Comparison of ENCODE assay signal across 2 cellular contexts in the genomic region with DNA sequence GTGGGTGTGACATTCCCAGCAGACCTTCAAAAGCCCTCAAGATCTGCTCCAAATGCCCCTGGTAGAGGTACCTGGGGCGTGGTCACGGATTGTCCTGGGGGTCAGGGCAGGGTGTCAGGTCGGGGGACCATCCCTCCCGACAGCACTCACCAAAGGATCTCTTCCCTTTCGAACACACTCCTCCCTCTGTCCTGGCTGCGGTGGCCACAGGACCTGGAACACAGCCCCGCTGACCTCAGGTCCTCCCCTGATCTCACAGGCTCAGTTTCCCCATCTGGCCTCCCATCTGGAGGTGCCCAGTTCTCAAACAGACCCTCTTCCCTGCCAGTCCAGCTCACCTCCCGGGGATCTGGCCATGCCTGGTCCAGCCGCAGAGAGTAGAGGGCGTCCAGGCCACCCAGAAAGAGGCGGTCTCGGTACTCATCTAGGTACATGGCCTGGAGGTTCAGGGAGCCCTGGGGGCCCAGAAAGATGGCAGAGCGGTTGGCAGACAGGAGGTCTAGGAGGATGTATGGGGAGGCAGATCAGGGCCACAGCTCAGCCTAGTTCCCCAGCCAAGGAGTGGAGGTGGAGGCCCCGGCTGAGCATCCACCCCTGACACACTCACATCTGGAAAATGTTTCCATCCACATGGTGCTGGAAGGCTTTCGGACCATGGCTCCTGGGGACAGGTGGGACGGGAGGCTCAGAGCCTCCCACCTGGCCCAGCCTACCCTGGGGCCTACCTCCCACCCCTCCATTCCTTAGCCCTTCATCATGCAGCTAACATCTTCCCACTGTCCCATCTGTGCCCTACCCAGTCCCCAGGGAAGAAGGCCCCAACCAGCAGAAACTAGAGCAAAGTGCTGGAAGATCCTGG.
TF ChIP-seq lines count a peak whose summit lies in the region.

No MANE protein-coding gene starts in this region.

TF ChIP-seq in SK-N-SH, 30 proteins besides CTCF, POLR2A, EP300 and RAD21:
- TF ChIP-seq, protein P1, sequence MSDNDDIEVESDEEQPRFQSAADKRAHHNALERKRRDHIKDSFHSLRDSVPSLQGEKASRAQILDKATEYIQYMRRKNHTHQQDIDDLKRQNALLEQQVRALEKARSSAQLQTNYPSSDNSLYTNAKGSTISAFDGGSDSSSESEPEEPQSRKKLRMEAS (IDR thresholded peaks at IDR 0.05; ENCODE audit: low read depth) = no peak
- TF ChIP-seq MEF2A (IDR thresholded peaks at IDR 0.05; ENCODE audit: borderline replicate concordance, low read depth) = no peak
- TF ChIP-seq FOXJ3 (CRISPR knock-in tag; IDR thresholded peaks at IDR 0.05) = no peak
- TF ChIP-seq, protein P2, sequence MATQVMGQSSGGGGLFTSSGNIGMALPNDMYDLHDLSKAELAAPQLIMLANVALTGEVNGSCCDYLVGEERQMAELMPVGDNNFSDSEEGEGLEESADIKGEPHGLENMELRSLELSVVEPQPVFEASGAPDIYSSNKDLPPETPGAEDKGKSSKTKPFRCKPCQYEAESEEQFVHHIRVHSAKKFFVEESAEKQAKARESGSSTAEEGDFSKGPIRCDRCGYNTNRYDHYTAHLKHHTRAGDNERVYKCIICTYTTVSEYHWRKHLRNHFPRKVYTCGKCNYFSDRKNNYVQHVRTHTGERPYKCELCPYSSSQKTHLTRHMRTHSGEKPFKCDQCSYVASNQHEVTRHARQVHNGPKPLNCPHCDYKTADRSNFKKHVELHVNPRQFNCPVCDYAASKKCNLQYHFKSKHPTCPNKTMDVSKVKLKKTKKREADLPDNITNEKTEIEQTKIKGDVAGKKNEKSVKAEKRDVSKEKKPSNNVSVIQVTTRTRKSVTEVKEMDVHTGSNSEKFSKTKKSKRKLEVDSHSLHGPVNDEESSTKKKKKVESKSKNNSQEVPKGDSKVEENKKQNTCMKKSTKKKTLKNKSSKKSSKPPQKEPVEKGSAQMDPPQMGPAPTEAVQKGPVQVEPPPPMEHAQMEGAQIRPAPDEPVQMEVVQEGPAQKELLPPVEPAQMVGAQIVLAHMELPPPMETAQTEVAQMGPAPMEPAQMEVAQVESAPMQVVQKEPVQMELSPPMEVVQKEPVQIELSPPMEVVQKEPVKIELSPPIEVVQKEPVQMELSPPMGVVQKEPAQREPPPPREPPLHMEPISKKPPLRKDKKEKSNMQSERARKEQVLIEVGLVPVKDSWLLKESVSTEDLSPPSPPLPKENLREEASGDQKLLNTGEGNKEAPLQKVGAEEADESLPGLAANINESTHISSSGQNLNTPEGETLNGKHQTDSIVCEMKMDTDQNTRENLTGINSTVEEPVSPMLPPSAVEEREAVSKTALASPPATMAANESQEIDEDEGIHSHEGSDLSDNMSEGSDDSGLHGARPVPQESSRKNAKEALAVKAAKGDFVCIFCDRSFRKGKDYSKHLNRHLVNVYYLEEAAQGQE (IDR thresholded peaks at IDR 0.05; ENCODE audit: low read depth, low read length) = no peak
- TF ChIP-seq, protein P3, sequence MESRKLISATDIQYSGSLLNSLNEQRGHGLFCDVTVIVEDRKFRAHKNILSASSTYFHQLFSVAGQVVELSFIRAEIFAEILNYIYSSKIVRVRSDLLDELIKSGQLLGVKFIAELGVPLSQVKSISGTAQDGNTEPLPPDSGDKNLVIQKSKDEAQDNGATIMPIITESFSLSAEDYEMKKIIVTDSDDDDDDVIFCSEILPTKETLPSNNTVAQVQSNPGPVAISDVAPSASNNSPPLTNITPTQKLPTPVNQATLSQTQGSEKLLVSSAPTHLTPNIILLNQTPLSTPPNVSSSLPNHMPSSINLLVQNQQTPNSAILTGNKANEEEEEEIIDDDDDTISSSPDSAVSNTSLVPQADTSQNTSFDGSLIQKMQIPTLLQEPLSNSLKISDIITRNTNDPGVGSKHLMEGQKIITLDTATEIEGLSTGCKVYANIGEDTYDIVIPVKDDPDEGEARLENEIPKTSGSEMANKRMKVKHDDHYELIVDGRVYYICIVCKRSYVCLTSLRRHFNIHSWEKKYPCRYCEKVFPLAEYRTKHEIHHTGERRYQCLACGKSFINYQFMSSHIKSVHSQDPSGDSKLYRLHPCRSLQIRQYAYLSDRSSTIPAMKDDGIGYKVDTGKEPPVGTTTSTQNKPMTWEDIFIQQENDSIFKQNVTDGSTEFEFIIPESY (IDR thresholded peaks at IDR 0.05; ENCODE audit: borderline replicate concordance, low read depth) = no peak
- TF ChIP-seq POLR2AphosphoS5 (IDR thresholded peaks at IDR 0.05; ENCODE audit: low read depth, low read length) = no peak
- TF ChIP-seq, protein P4, sequence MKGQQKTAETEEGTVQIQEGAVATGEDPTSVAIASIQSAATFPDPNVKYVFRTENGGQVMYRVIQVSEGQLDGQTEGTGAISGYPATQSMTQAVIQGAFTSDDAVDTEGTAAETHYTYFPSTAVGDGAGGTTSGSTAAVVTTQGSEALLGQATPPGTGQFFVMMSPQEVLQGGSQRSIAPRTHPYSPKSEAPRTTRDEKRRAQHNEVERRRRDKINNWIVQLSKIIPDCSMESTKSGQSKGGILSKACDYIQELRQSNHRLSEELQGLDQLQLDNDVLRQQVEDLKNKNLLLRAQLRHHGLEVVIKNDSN (IDR thresholded peaks at IDR 0.05; ENCODE audit: borderline replicate concordance, low read depth) = no peak
- TF ChIP-seq NFIC (IDR thresholded peaks at IDR 0.05; ENCODE audit: borderline replicate concordance) = no peak
- no peak for TF ChIP-seq CHD2 (IDR thresholded peaks at IDR 0.05; ENCODE audit: low read length, partially characterized antibody)

TF ChIP-seq in SK-N-SH treated with all-trans-retinoic acid at 6 μM for 48 hours, 23 proteins besides CTCF, POLR2A, EP300 and RAD21:
- TF ChIP-seq GLIS3 (CRISPR knock-in tag; IDR thresholded peaks at IDR 0.05) (no peak), ZC3H10 (CRISPR knock-in tag; IDR thresholded peaks at IDR 0.05) (no peak), ZNF565 (CRISPR knock-in tag; conservative IDR thresholded peaks at IDR 0.05; ENCODE audit: low read depth) (no peak), ARNTL (CRISPR knock-in tag; IDR thresholded peaks at IDR 0.05; ENCODE audit: borderline replicate concordance, low read depth) (no peak), CSDC2 (CRISPR knock-in tag; IDR thresholded peaks at IDR 0.05) (no peak), ZNF8 (CRISPR knock-in tag; IDR thresholded peaks at IDR 0.05) (no peak), BACH2 (CRISPR knock-in tag; IDR thresholded peaks at IDR 0.05; ENCODE audit: borderline replicate concordance) (no peak), OSR1 (CRISPR knock-in tag; IDR thresholded peaks at IDR 0.05) (no peak), RARB (CRISPR knock-in tag; IDR thresholded peaks at IDR 0.05) (no peak), TOX (CRISPR knock-in tag; IDR thresholded peaks at IDR 0.05; ENCODE audit: borderline replicate concordance) (no peak), PPARA (CRISPR knock-in tag; IDR thresholded peaks at IDR 0.05; ENCODE audit: borderline replicate concordance) (no peak), ESRRG (CRISPR knock-in tag; IDR thresholded peaks at IDR 0.05) (no peak)
- TF ChIP-seq, protein P5, sequence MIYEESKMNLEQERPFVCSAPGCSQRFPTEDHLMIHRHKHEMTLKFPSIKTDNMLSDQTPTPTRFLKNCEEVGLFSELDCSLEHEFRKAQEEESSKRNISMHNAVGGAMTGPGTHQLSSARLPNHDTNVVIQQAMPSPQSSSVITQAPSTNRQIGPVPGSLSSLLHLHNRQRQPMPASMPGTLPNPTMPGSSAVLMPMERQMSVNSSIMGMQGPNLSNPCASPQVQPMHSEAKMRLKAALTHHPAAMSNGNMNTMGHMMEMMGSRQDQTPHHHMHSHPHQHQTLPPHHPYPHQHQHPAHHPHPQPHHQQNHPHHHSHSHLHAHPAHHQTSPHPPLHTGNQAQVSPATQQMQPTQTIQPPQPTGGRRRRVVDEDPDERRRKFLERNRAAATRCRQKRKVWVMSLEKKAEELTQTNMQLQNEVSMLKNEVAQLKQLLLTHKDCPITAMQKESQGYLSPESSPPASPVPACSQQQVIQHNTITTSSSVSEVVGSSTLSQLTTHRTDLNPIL (CRISPR knock-in tag; IDR thresholded peaks at IDR 0.05; ENCODE audit: low read depth) = no peak
- TF ChIP-seq, protein P6, sequence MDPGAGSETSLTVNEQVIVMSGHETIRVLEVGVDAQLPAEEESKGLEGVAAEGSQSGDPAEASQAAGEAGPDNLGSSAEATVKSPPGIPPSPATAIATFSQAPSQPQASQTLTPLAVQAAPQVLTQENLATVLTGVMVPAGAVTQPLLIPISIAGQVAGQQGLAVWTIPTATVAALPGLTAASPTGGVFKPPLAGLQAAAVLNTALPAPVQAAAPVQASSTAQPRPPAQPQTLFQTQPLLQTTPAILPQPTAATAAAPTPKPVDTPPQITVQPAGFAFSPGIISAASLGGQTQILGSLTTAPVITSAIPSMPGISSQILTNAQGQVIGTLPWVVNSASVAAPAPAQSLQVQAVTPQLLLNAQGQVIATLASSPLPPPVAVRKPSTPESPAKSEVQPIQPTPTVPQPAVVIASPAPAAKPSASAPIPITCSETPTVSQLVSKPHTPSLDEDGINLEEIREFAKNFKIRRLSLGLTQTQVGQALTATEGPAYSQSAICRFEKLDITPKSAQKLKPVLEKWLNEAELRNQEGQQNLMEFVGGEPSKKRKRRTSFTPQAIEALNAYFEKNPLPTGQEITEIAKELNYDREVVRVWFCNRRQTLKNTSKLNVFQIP (CRISPR knock-in tag; IDR thresholded peaks at IDR 0.05; ENCODE audit: borderline replicate concordance, low read depth) = no peak
- TF ChIP-seq, protein P7, sequence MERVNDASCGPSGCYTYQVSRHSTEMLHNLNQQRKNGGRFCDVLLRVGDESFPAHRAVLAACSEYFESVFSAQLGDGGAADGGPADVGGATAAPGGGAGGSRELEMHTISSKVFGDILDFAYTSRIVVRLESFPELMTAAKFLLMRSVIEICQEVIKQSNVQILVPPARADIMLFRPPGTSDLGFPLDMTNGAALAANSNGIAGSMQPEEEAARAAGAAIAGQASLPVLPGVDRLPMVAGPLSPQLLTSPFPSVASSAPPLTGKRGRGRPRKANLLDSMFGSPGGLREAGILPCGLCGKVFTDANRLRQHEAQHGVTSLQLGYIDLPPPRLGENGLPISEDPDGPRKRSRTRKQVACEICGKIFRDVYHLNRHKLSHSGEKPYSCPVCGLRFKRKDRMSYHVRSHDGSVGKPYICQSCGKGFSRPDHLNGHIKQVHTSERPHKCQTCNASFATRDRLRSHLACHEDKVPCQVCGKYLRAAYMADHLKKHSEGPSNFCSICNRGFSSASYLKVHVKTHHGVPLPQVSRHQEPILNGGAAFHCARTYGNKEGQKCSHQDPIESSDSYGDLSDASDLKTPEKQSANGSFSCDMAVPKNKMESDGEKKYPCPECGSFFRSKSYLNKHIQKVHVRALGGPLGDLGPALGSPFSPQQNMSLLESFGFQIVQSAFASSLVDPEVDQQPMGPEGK (CRISPR knock-in tag; IDR thresholded peaks at IDR 0.05; ENCODE audit: borderline replicate concordance) = no peak
- TF ChIP-seq, protein P8, sequence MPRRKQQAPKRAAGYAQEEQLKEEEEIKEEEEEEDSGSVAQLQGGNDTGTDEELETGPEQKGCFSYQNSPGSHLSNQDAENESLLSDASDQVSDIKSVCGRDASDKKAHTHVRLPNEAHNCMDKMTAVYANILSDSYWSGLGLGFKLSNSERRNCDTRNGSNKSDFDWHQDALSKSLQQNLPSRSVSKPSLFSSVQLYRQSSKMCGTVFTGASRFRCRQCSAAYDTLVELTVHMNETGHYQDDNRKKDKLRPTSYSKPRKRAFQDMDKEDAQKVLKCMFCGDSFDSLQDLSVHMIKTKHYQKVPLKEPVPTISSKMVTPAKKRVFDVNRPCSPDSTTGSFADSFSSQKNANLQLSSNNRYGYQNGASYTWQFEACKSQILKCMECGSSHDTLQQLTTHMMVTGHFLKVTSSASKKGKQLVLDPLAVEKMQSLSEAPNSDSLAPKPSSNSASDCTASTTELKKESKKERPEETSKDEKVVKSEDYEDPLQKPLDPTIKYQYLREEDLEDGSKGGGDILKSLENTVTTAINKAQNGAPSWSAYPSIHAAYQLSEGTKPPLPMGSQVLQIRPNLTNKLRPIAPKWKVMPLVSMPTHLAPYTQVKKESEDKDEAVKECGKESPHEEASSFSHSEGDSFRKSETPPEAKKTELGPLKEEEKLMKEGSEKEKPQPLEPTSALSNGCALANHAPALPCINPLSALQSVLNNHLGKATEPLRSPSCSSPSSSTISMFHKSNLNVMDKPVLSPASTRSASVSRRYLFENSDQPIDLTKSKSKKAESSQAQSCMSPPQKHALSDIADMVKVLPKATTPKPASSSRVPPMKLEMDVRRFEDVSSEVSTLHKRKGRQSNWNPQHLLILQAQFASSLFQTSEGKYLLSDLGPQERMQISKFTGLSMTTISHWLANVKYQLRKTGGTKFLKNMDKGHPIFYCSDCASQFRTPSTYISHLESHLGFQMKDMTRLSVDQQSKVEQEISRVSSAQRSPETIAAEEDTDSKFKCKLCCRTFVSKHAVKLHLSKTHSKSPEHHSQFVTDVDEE (CRISPR knock-in tag; IDR thresholded peaks at IDR 0.05) = no peak
- TF ChIP-seq, protein P9, sequence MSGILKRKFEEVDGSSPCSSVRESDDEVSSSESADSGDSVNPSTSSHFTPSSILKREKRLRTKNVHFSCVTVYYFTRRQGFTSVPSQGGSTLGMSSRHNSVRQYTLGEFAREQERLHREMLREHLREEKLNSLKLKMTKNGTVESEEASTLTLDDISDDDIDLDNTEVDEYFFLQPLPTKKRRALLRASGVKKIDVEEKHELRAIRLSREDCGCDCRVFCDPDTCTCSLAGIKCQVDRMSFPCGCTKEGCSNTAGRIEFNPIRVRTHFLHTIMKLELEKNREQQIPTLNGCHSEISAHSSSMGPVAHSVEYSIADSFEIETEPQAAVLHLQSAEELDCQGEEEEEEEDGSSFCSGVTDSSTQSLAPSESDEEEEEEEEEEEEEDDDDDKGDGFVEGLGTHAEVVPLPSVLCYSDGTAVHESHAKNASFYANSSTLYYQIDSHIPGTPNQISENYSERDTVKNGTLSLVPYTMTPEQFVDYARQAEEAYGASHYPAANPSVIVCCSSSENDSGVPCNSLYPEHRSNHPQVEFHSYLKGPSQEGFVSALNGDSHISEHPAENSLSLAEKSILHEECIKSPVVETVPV (CRISPR knock-in tag; IDR thresholded peaks at IDR 0.05) = no peak
